ENCODE assay signal across 1 cellular context in genomic region chr22:21713428-21714058, GRCh38.
TF ChIP-seq lines count a peak whose summit lies in the region.

No MANE protein-coding gene starts in this region.

TF ChIP-seq in A549, 52 proteins besides CTCF, POLR2A, EP300 and RAD21 (continued from another document):
- TF ChIP-seq BCL3 (IDR thresholded peaks at IDR 0.05) (no peak), TFCP2L1 (CRISPR knock-in tag; IDR thresholded peaks at IDR 0.05) (no peak), ZFP36 (IDR thresholded peaks at IDR 0.05; ENCODE audit: borderline replicate concordance, partially characterized antibody) (no peak), CEBPB (IDR thresholded peaks at IDR 0.05) (no peak)
